12 cellular contexts compared by ENCODE assay signal in genomic region chr5:9456435-9457042, GRCh38.
A peak's percentile ranks its signal among the peaks of the same experiment; 100 is the strongest.
DNase-seq lines count a peak whose midpoint lies in the region; ATAC-seq and TF ChIP-seq lines count a peak whose summit lies in the region.
"Had no signal": no experiment of that assay in that cellular context is flagged by ENCODE, and none has a peak within 500 bp of the region (broad histone marks: within the 10 kb centered on the region; RNA-seq: fewer than 3 reads in every experiment).

No MANE protein-coding gene starts in this region.

- DNase-seq in AG04449 (ENCODE audit: low read depth, low spot score), result peak; percentile 31
- DNase-seq in HT1080 (ENCODE audit: low read depth), result peak; percentile 74
- DNase-seq in chondrocyte (ENCODE audit: low spot score), result no peak
- peak; percentile 32 for DNase-seq in kidney glomerular epithelial cell (lab: John Stamatoyannopoulos, UW)
- DNase-seq: ACHN; activated T-cell treated with anti-CD3 and anti-CD28 coated beads, Interleukin-2, amount 50 U/mL, for 48 hours; NCI-H2171 had no signal

- H3K36me3 Mint-ChIP-seq in chondrocyte (ENCODE audit: low read depth), result peaks cover 10% of the 10 kb centered on the region

- no peaks in the 10 kb centered on the region for H3K9me3 Mint-ChIP-seq in chondrocyte (ENCODE audit: low read depth)

- H3K4me3 ChIP-seq in AG04449 (ENCODE audit: low read depth, low read length), result no peak overlapping the region
- H3K4me3 ChIP-seq: heart right ventricle had no signal

- peaks cover 39% of the 10 kb centered on the region for H3K4me1 Mint-ChIP-seq in chondrocyte (ENCODE audit: low read depth)

- no peaks in the 10 kb centered on the region for H3K27me3 Mint-ChIP-seq in chondrocyte (ENCODE audit: low read depth)

- ATAC-seq in HG03469 (IDR thresholded peaks at IDR 0.05; ENCODE audit: unreplicated experiment) (no peak), GM18873 (IDR thresholded peaks at IDR 0.05; ENCODE audit: low FRiP score, unreplicated experiment) (no peak), HG03354 (IDR thresholded peaks at IDR 0.05; ENCODE audit: poor library complexity, severe bottlenecking, unreplicated experiment) (no peak), HG03460 (IDR thresholded peaks at IDR 0.05; ENCODE audit: unreplicated experiment) (no peak)

- peak overlapping the region; percentile 76 for H3K27ac Mint-ChIP-seq in chondrocyte (ENCODE audit: unreplicated experiment)

- CTCF ChIA-PET in AG04449 (lab: Yijun Ruan, JAX), result no interaction called here

- POLR2A ChIA-PET in AG04449 (lab: Yijun Ruan, JAX), result no interaction called here

- TF ChIP-seq CTCF in AG04449 (IDR thresholded peaks at IDR 0.05; ENCODE audit: insufficient read depth, low read length, missing control alignments) (no peak), chondrocyte (IDR thresholded peaks at IDR 0.05) (no peak)

- peak overlapping the region; percentile 41 for H3K4me3 Mint-ChIP-seq in chondrocyte (ENCODE audit: unreplicated experiment)
